2 cellular contexts compared by ENCODE assay signal in the genomic region with DNA sequence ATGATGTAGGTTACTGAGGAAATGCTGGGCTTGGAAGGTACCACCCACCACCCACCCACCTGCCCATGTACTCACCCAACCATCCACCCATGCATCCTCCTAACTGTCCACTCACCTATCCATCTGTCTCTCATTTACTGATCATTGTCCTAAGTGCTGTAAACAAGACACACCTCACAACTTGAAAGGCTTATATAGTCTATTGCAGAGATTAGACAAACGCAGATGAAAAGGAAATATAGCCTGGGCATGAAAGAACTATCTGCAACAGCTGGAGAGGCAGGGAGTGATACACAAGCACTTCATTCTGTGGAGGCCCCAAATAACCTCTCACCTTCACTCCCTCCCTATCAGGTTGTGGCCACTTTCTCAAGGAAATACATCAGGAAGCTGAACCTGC.
TF ChIP-seq lines count a peak whose summit lies in the region.

No MANE protein-coding gene starts in this region.

TF ChIP-seq in liver, 16 proteins besides CTCF, POLR2A, EP300 and RAD21:
- TF ChIP-seq NR2F2 (IDR thresholded peaks at IDR 0.05), result peak; percentile 14
- TF ChIP-seq SP1 (IDR thresholded peaks at IDR 0.05), result no peak
TF ChIP-seq in liver: peak in this region for 1.

TF ChIP-seq in HepG2, 621 proteins besides CTCF, POLR2A, EP300 and RAD21:
- TF ChIP-seq THYN1 (CRISPR knock-in tag; IDR thresholded peaks at IDR 0.05; ENCODE audit: borderline replicate concordance, low read depth), result no peak
- no peak for TF ChIP-seq LCORL (IDR thresholded peaks at IDR 0.05)
- no peak for TF ChIP-seq LCORL (CRISPR knock-in tag; IDR thresholded peaks at IDR 0.05)
